ENCODE assay signal across 20 cellular contexts in the genomic region with DNA sequence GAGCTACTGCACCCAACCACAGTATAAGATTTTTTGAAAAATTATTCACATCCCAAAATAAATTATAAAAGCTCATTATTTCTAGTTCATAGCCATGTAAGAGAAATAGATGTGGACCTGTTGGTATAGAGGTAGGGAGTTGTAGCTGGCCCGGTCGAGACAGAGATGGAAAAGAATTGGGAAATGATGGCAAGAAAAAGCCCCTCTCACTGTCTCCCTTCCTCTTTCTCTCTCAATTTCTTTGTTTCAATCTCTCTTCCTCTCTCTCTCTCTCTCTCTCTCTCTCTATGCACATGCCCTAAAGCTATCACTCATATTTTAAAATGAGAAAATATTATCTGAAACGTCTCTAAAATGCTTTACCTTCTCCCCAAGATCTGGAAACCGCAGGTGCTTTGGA.
"Had no signal": no experiment of that assay in that cellular context is flagged by ENCODE, and none has a peak within 500 bp of the region (broad histone marks: within the 10 kb centered on the region; RNA-seq: fewer than 3 reads in every experiment).

No MANE protein-coding gene starts in this region.

- H3K9ac ChIP-seq: parathyroid adenoma had no signal

- H3K36me3 ChIP-seq: adrenal gland, heart right ventricle, left lung had no signal

- H3K9me3 ChIP-seq: adrenal gland, heart right ventricle, left lung, testis had no signal

- H3K4me3 Mint-ChIP-seq: activated CD4-positive, alpha-beta memory T cell treated with anti-CD3 and anti-CD28 coated beads for 36 hours; activated CD4-positive, alpha-beta T cell treated with anti-CD3 and anti-CD28 coated beads for 36 hours; stimulated activated effector memory CD8-positive, alpha-beta T cell treated with anti-CD3 and anti-CD28 coated beads, Interleukin-12 subunit alpha, Interleukin-12 subunit beta, amount 100 ng/mL, for 72 hours; type B pancreatic cell had no signal

- H3K27ac ChIP-seq: adrenal gland, heart right ventricle, left lung, parathyroid adenoma, testis had no signal

- H3K27me3 ChIP-seq: adrenal gland, testis had no signal

- H3K36me3 Mint-ChIP-seq: activated CD4-positive, alpha-beta memory T cell treated with anti-CD3 and anti-CD28 coated beads for 36 hours; stimulated activated effector memory CD8-positive, alpha-beta T cell treated with anti-CD3 and anti-CD28 coated beads, Interleukin-12 subunit alpha, Interleukin-12 subunit beta, amount 100 ng/mL, for 72 hours; type B pancreatic cell had no signal

- ATAC-seq: sciatic nerve had no signal

- H3K4me2 ChIP-seq: smooth muscle cell had no signal

- H3K4me1 ChIP-seq: adrenal gland, left lung, parathyroid adenoma, testis had no signal

- DNase-seq: activated effector memory CD4-positive, alpha-beta T cell treated with anti-CD3 and anti-CD28 coated beads, Interleukin-2, amount 50 U/mL, for 16 hours; activated naive CD4-positive, alpha-beta T cell treated with anti-CD3 and anti-CD28 coated beads, Interleukin-2, amount 50 U/mL, for 16 hours; activated T-cell treated with anti-CD3 and anti-CD28 coated beads for 4 hours; adrenal gland; cerebellar nuclear complex; effector CD4-positive, alpha-beta T cell; heart right ventricle; left lung; midbrain; stimulated activated CD4-positive, alpha-beta T cell treated with anti-CD3 and anti-CD28 coated beads, Interleukin-4, amount 100 ng/mL, for 24 hours; testis had no signal

- H3K4me3 ChIP-seq: adrenal gland, heart right ventricle, left lung, smooth muscle cell, testis had no signal

- H3K9me3 Mint-ChIP-seq: activated CD4-positive, alpha-beta memory T cell treated with anti-CD3 and anti-CD28 coated beads for 36 hours; stimulated activated effector memory CD8-positive, alpha-beta T cell treated with anti-CD3 and anti-CD28 coated beads, Interleukin-12 subunit alpha, Interleukin-12 subunit beta, amount 100 ng/mL, for 72 hours; type B pancreatic cell had no signal

- FAIRE-seq: bronchial epithelial cell, TTC549 had no signal

- H3K27ac Mint-ChIP-seq: activated CD4-positive, alpha-beta memory T cell treated with anti-CD3 and anti-CD28 coated beads for 36 hours; activated CD4-positive, alpha-beta T cell treated with anti-CD3 and anti-CD28 coated beads for 36 hours; stimulated activated effector memory CD8-positive, alpha-beta T cell treated with anti-CD3 and anti-CD28 coated beads, Interleukin-12 subunit alpha, Interleukin-12 subunit beta, amount 100 ng/mL, for 72 hours; type B pancreatic cell had no signal

- H2AFZ ChIP-seq: parathyroid adenoma had no signal

- H3K79me2 ChIP-seq: parathyroid adenoma had no signal
